In genomic region chr11:114059984-114060401, GRCh38 we compare ENCODE assay signal across 8 cellular contexts. TPM values are rescaled to one million over a fixed set of nuclear protein-coding genes. Genes with fewer than 3 reads are reported as not detected.
DNase-seq lines count a peak whose midpoint lies in the region; ATAC-seq and TF ChIP-seq lines count a peak whose summit lies in the region.

No MANE protein-coding gene starts in this region.

- H3K79me2 ChIP-seq in GM23338 (replicated peaks; ENCODE audit: insufficient read depth), result no peaks in the 10 kb centered on the region

- TF ChIP-seq CTCF in GM23338 (conservative IDR thresholded peaks at IDR 0.05; ENCODE audit: low read depth in 2 of 2) (no peak), coronary artery (IDR thresholded peaks at IDR 0.05) (no peak), thyroid gland (IDR thresholded peaks at IDR 0.05) (no peak)

- no peak for TF ChIP-seq POLR2A in thyroid gland (IDR thresholded peaks at IDR 0.05)

- peak; percentile 7 for ATAC-seq in GM23338
- peak; percentile 30 for ATAC-seq in memory B cell (ENCODE audit: low read depth)
- no peak for ATAC-seq in GM18498 (IDR thresholded peaks at IDR 0.05; ENCODE audit: unreplicated experiment)

- H4K20me1 ChIP-seq in GM23338 (replicated peaks; ENCODE audit: insufficient read depth), result no peaks in the 10 kb centered on the region; the same call in 1 of the 2 replicates

- H3K4me3 ChIP-seq in GM23338 (peak overlapping the region; percentile 80), coronary artery (peak overlapping the region; percentile 97), thyroid gland (replicated peaks in 1 of 3) (peak overlapping the region; percentile 88 to 98 (median 94))

- H3K4me1 Mint-ChIP-seq in GM23338 (peaks cover 23% of the 10 kb centered on the region), memory B cell (peaks cover 9% of the 10 kb centered on the region)

- H3K27me3 ChIP-seq in GM23338 (ENCODE audit: insufficient read depth) (peaks cover 93% of the 10 kb centered on the region), thyroid gland (no peaks in the 10 kb centered on the region)

- H2AFZ ChIP-seq in GM23338, result peak overlapping the region; percentile 99

- H3K9me3 ChIP-seq in thyroid gland, result no peaks in the 10 kb centered on the region

- H3K36me3 ChIP-seq in GM23338 (ENCODE audit: insufficient read depth) (no peaks in the 10 kb centered on the region), thyroid gland (peaks cover 20 to 40% of the 10 kb centered on the region in 2 donors)

- intact Hi-C loops in thyroid gland (cut with DNase I) (loop anchor here (5.0 kb wide), 2 partner anchors 122 to 202 kb away; no protein-coding TSS in a partner anchor), posterior cingulate gyrus (cut with DNase I) (loop anchor here (1.0 to 10.0 kb wide), 6 partner anchors 24 to 201 kb away; partner anchors contain the start of gene USP28)

- H3K27me3 Mint-ChIP-seq in GM23338 (ENCODE audit: insufficient read depth, low read depth, poor library complexity), result peaks cover 84% of the 10 kb centered on the region
- H3K27me3 Mint-ChIP-seq in memory B cell, result peaks cover 12% of the 10 kb centered on the region

- H3K27ac Mint-ChIP-seq in GM23338 (no peak overlapping the region), memory B cell (no peak overlapping the region)

- H3F3A ChIP-seq in GM23338 (replicated peaks; ENCODE audit: low read depth), result peaks cover 9% of the 10 kb centered on the region; the same call in 1 of the 2 replicates

- H3K9me3 Mint-ChIP-seq in GM23338 (no peaks in the 10 kb centered on the region; the same call in 1 of the 3 replicates), memory B cell (no peaks in the 10 kb centered on the region)

- DNase-seq in GM23338 (ENCODE audit: low spot score), result peak; percentile 53
- peak; percentile 41 for DNase-seq in SW480 (ENCODE audit: low spot score)
- no peak for DNase-seq in coronary artery (ENCODE audit: low spot score)
- DNase-seq in memory B cell (ENCODE audit: low spot score in 2 of 2), result no peak
- peak in 1 of 2 donors; percentile 34 for DNase-seq in thyroid gland
- no peak for DNase-seq in posterior cingulate gyrus
- DNase-seq in effector CD4-positive, alpha-beta T cell, result no peak

- H3K4me1 ChIP-seq in GM23338 (ENCODE audit: insufficient read depth) (peaks cover 22% of the 10 kb centered on the region), thyroid gland (peaks cover 40 to 60% of the 10 kb centered on the region in 2 donors)

- H3K9me2 ChIP-seq in GM23338 (ENCODE audit: insufficient read depth), result no peaks in the 10 kb centered on the region

- H3K4me3 Mint-ChIP-seq in GM23338 (peak overlapping the region; percentile 86), memory B cell (peak overlapping the region; percentile 88)

- peak overlapping the region; percentile 99 for H3K4me2 ChIP-seq in GM23338

- H3K27ac ChIP-seq in GM23338 (ENCODE audit: low read depth) (no peak overlapping the region), coronary artery (peak overlapping the region; percentile 97 to 99), thyroid gland (peak overlapping the region; percentile 100)

- no peaks in the 10 kb centered on the region; the same call in 2 of the 3 replicates for H3K36me3 Mint-ChIP-seq in GM23338 (ENCODE audit: low read depth)
- no peaks in the 10 kb centered on the region for H3K36me3 Mint-ChIP-seq in memory B cell

- 0 to 1% methylated on average over 21 to 31 of the region's 33 CpGs for WGBS in thyroid gland, 2 donors

TF ChIP-seq in GM23338, 12 proteins besides CTCF, POLR2A, EP300 and RAD21:
- TF ChIP-seq EZH2phosphoT487 (IDR thresholded peaks at IDR 0.05; ENCODE audit: unreplicated experiment) (peak; percentile 44), ZNF331 (CRISPR knock-in tag; IDR thresholded peaks at IDR 0.05; ENCODE audit: low read depth) (no peak), EZH2 (IDR thresholded peaks at IDR 0.05; ENCODE audit: low read depth, unreplicated experiment) (peak; percentile 86)
TF ChIP-seq in GM23338: peak in this region for 2.

RNA-seq across cellular contexts. Expression of gene ZBTB16, which starts 0.5 kb away (rescaled TPM):
- 0.19 and 1.4 TPM in 2 replicates for total RNA-seq in GM23338 (2014; rRNA removed; shearing (Covaris generic))
- polyA plus RNA-seq in GM23338 (2016; fragmentation: Nextera tagmentation; extraction: Ambion mirVana), result 0.29 and 0.78 TPM in 2 replicates
- total RNA-seq in thyroid gland, result 100 to 1,000 TPM; 157 to 385 (median 177) TPM

Comparison
In these comparisons a context has a peak if more than half of its experiments do, and no peak if none do; other contexts are left out.
1. DNase-seq: peak in GM23338 (single experiment) and SW480 (single experiment); none in coronary artery (single experiment), memory B cell (0 of 2), posterior cingulate gyrus (0 of 10) and effector CD4-positive, alpha-beta T cell (single experiment).
2. RNA of gene ZBTB16, which starts 0.5 kb away (total RNA-seq): 157 to 385 TPM in thyroid gland; 0.19 to 1.4 TPM in GM23338; every median in the first group is over 10 times any median in the second.
3. Peak in every context shown above with its lines, with median percentiles within 50 percentile points of each other: H3K4me3 ChIP-seq.